ENCODE assay signal across 9 cellular contexts in genomic region chr4:3285558-3286334, GRCh38. TPM values are rescaled to one million over a fixed set of nuclear protein-coding genes. Genes with fewer than 3 reads are reported as not detected.
DNase-seq lines count a peak whose midpoint lies in the region; ATAC-seq and TF ChIP-seq lines count a peak whose summit lies in the region.
"Had no signal": no experiment of that assay in that cellular context is flagged by ENCODE, and none has a peak within 500 bp of the region (broad histone marks: within the 10 kb centered on the region; RNA-seq: fewer than 3 reads in every experiment).

No MANE protein-coding gene starts in this region.

- H3K4me2 ChIP-seq in MM.1S (ENCODE audit: low read depth, low read length) (peak overlapping the region; percentile 61), fibroblast of lung (ENCODE audit: extremely low read depth, insufficient read depth, low read length) (peak overlapping the region; percentile 5)

- H3K4me1 ChIP-seq in MM.1S (ENCODE audit: low read length) (peaks cover 12% of the 10 kb centered on the region), fibroblast of lung (ENCODE audit: control insufficient read depth, extremely low read depth, insufficient read depth, low read length) (peaks cover 2% of the 10 kb centered on the region)

- no peaks in the 10 kb centered on the region for H3K9me2 ChIP-seq in MM.1S (replicated peaks; ENCODE audit: insufficient read depth, low read length)

- no peaks in the 10 kb centered on the region for H3K79me2 ChIP-seq in MM.1S (ENCODE audit: low read length)
- H3K79me2 ChIP-seq in fibroblast of lung (ENCODE audit: control insufficient read depth, insufficient read depth, low read length), result no peaks in the 10 kb centered on the region

- DNase-seq in EH (ENCODE audit: low read depth), result peak; percentile 84
- DNase-seq in MM.1S, result no peak
- DNase-seq in fibroblast of lung (ENCODE audit: low read depth in 2 of 2), result peak; percentile 54 to 72
- no peak for DNase-seq in SHP77 treated with DMSO at 0.1 percent for 48 hours (lab: John Stamatoyannopoulos, UW)
- no peak for DNase-seq in T-helper 1 cell
- no peak for DNase-seq in DMS114 treated with DMSO at 0.1 percent for 48 hours (lab: John Stamatoyannopoulos, UW; ENCODE audit: unreplicated experiment)
- DNase-seq in NCI-H2107 treated with DMSO at 0.1 percent for 48 hours (lab: John Stamatoyannopoulos, UW; ENCODE audit: unreplicated experiment), result no peak

- peak; percentile 80 for ATAC-seq in GM21528 (IDR thresholded peaks at IDR 0.05; ENCODE audit: low FRiP score, unreplicated experiment)
- ATAC-seq: left colon had no signal

- H3K27me3 ChIP-seq in MM.1S (replicated peaks; ENCODE audit: insufficient read depth, low read length), result peaks cover 25% of the 10 kb centered on the region
- no peaks in the 10 kb centered on the region for H3K27me3 ChIP-seq in fibroblast of lung (ENCODE audit: control insufficient read depth, insufficient read depth, low read length)

- peak overlapping the region; percentile 20; the same call in 1 of the 2 replicates for H3K4me3 ChIP-seq in MM.1S (ENCODE audit: low read length)
- H3K4me3 ChIP-seq in fibroblast of lung (replicated peaks in 1 of 4; ENCODE audit: control extremely low read depth in 1 of 4, insufficient read depth in 1 of 4, low read depth in 3 of 4, low read length in 4 of 4), result no peak overlapping the region

- no peak overlapping the region for H3K9ac ChIP-seq in MM.1S (ENCODE audit: low read length)
- no peak overlapping the region for H3K9ac ChIP-seq in fibroblast of lung (ENCODE audit: insufficient read depth, low read length)

- TF ChIP-seq CTCF in MM.1S (IDR thresholded peaks at IDR 0.05; ENCODE audit: low read length) (no peak), fibroblast of lung (conservative IDR thresholded peaks at IDR 0.05 in 1 of 2, IDR thresholded peaks at IDR 0.05 in 1 of 2; ENCODE audit: low read depth in 1 of 2, low read length in 2 of 2) (no peak)

- H4K20me1 ChIP-seq in MM.1S (ENCODE audit: insufficient read depth, low read length) (no peaks in the 10 kb centered on the region), fibroblast of lung (ENCODE audit: control insufficient read depth, extremely low read depth, insufficient read depth, low read length) (no peaks in the 10 kb centered on the region)

- H3K9me3 ChIP-seq in MM.1S (replicated peaks; ENCODE audit: insufficient read depth, low read length), result no peaks in the 10 kb centered on the region
- no peaks in the 10 kb centered on the region for H3K9me3 ChIP-seq in fibroblast of lung (ENCODE audit: control insufficient read depth, insufficient read depth, low read depth, low read length)

- H3K36me3 ChIP-seq in MM.1S (replicated peaks; ENCODE audit: insufficient read depth, low read length) (no peaks in the 10 kb centered on the region), fibroblast of lung (ENCODE audit: control insufficient read depth, insufficient read depth, low read length) (no peaks in the 10 kb centered on the region)

- H3F3A ChIP-seq in MM.1S (ENCODE audit: insufficient read depth, low read length), result peaks cover 7% of the 10 kb centered on the region; the same call in 1 of the 2 replicates

- H2AFZ ChIP-seq in MM.1S (ENCODE audit: low read length), result no peak overlapping the region
- peak overlapping the region; percentile 65 for H2AFZ ChIP-seq in fibroblast of lung (ENCODE audit: low read length)

- H3K27ac ChIP-seq in MM.1S (ENCODE audit: low read length), result no peak overlapping the region; the same call in 1 of the 2 replicates
- no peak overlapping the region for H3K27ac ChIP-seq in fibroblast of lung (ENCODE audit: insufficient read depth, low read length)

RNA-seq across cellular contexts. Expression of gene RGS12, which starts 7.1 kb away (rescaled TPM):
- 15.7 and 21.1 TPM in 2 replicates for total RNA-seq in fibroblast of lung
- polyA plus RNA-seq in fibroblast of lung, result 5.1 and 19.7 TPM in 2 replicates
- polyA plus RNA-seq in fibroblast of lung (2012), result 17.1 and 18.3 TPM in 2 replicates
- 9.1 and 38.3 TPM in 2 replicates for polyA minus RNA-seq in fibroblast of lung (ENCODE audit: low replicate concordance)

RNA-seq across cellular contexts. Expression of gene MSANTD1, which starts 36.8 kb away (rescaled TPM):
- total RNA-seq in fibroblast of lung, result 0.26 and 0.50 TPM in 2 replicates
- polyA plus RNA-seq in fibroblast of lung, result 0.02 TPM in 1 of 2 replicates, not detected in the other
- not detected in 2 replicates for polyA plus RNA-seq in fibroblast of lung (2012)
- 0.63 TPM in 1 of 2 replicates, not detected in the other for polyA minus RNA-seq in fibroblast of lung (ENCODE audit: low replicate concordance)

Comparison
In these comparisons a context has a peak if more than half of its experiments do, and no peak if none do; other contexts are left out.
1. DNase-seq: peak in EH (single experiment) and fibroblast of lung (2 of 2); none in MM.1S (single experiment), SHP77 treated with DMSO at 0.1 percent for 48 hours (single experiment), T-helper 1 cell (0 of 5), DMS114 treated with DMSO at 0.1 percent for 48 hours (single experiment) and NCI-H2107 treated with DMSO at 0.1 percent for 48 hours (single experiment).